ENCODE assay signal across 21 cellular contexts in the genomic region with DNA sequence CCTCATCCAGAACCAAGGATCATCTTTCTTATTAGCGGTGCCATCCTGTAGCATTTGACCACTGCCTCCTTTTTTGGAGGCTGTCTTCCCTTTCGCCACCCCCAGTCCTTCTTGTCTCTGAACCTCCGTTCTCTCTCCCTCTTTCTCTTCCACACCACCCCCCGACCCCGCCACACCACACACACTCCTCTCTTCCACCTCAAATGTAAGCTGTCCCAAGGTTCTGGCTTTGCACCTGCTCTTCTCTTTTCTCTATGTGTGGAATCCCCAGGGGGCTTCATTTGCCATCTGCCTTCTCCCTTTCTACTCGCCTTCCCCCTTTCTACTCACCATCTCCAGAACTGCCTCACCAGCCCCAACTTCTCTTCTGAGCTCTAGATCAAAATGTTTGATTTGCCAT.
"Had no signal": no experiment of that assay in that cellular context is flagged by ENCODE, and none has a peak within 500 bp of the region (broad histone marks: within the 10 kb centered on the region; RNA-seq: fewer than 3 reads in every experiment).

No MANE protein-coding gene starts in this region.

- H3K4me3 ChIP-seq: heart right ventricle, left lung, lower lobe of right lung, mucosa of descending colon, right lobe of liver, testis had no signal

- H3K36me3 ChIP-seq: heart right ventricle, left lung, lower lobe of right lung, right lobe of liver had no signal

- H3K27ac ChIP-seq: left lung, lower lobe of right lung, right lobe of liver, testis had no signal

- H3K4me3 Mint-ChIP-seq: activated CD4-positive, alpha-beta T cell treated with anti-CD3 and anti-CD28 coated beads for 36 hours; activated CD8-positive, alpha-beta memory T cell treated with anti-CD3 and anti-CD28 coated beads, Interleukin-2, amount 10 ng/mL, durations not matched to agents 7 days and 5 days; activated CD8-positive, alpha-beta T cell treated with anti-CD3 and anti-CD28 coated beads, Interleukin-2, amount 10 ng/mL, durations not matched to agents 7 days and 5 days; activated naive CD4-positive, alpha-beta T cell treated with anti-CD3 and anti-CD28 coated beads, Interleukin-2, amount 50 U/mL, for 24 hours; activated naive CD8-positive, alpha-beta T cell treated with anti-CD3 and anti-CD28 coated beads, Interleukin-2, amount 50 U/mL, for 24 hours; effector memory CD8-positive, alpha-beta T cell; natural killer cell treated with Interleukin-12 subunit alpha and Interleukin-12 subunit beta and Interleukin-15 and Interleukin-18, amount 100 ng/mL, for 72 hours had no signal

- H3K9me3 ChIP-seq: heart right ventricle, left lung, lower lobe of right lung, mucosa of descending colon, right lobe of liver, testis had no signal

- H3K4me1 Mint-ChIP-seq: activated CD4-positive, alpha-beta T cell treated with anti-CD3 and anti-CD28 coated beads for 36 hours; activated CD8-positive, alpha-beta memory T cell treated with anti-CD3 and anti-CD28 coated beads, Interleukin-2, amount 10 ng/mL, durations not matched to agents 7 days and 5 days; activated naive CD4-positive, alpha-beta T cell treated with anti-CD3 and anti-CD28 coated beads, Interleukin-2, amount 50 U/mL, for 24 hours; activated naive CD8-positive, alpha-beta T cell treated with anti-CD3 and anti-CD28 coated beads, Interleukin-2, amount 50 U/mL, for 24 hours had no signal

- H3K27ac Mint-ChIP-seq: activated CD4-positive, alpha-beta T cell treated with anti-CD3 and anti-CD28 coated beads for 36 hours; activated CD8-positive, alpha-beta memory T cell treated with anti-CD3 and anti-CD28 coated beads, Interleukin-2, amount 10 ng/mL, durations not matched to agents 7 days and 5 days; activated CD8-positive, alpha-beta T cell treated with anti-CD3 and anti-CD28 coated beads, Interleukin-2, amount 10 ng/mL, durations not matched to agents 7 days and 5 days; activated naive CD4-positive, alpha-beta T cell treated with anti-CD3 and anti-CD28 coated beads, Interleukin-2, amount 50 U/mL, for 24 hours; activated naive CD8-positive, alpha-beta T cell treated with anti-CD3 and anti-CD28 coated beads, Interleukin-2, amount 50 U/mL, for 24 hours; activated T-helper 2 cell treated with anti-CD3 and anti-CD28 coated beads, Interferon-gamma antibody, Interleukin-2, Interleukin-4, amounts not matched to agents 10 μg/mL and 5 μg/mL and 100 μg/mL, durations not matched to agents 14 hours and 24 hours and 36 hours; effector memory CD8-positive, alpha-beta T cell had no signal

- DNase-seq: activated CD4-positive, alpha-beta T cell treated with anti-CD3 and anti-CD28 coated beads for 36 hours; activated CD4-positive, CD25-positive, alpha-beta regulatory T cell; activated CD8-positive, alpha-beta memory T cell treated with anti-CD3 and anti-CD28 coated beads, Interleukin-2, amount 10 ng/mL, durations not matched to agents 7 days and 5 days; activated CD8-positive, alpha-beta T cell treated with anti-CD3 and anti-CD28 coated beads, Interleukin-2, amount 10 ng/mL, durations not matched to agents 7 days and 5 days; activated naive CD8-positive, alpha-beta T cell treated with anti-CD3 and anti-CD28 coated beads, Interleukin-2, amount 50 U/mL, for 24 hours; activated T-cell treated with anti-CD3 and anti-CD28 coated beads, Interleukin-2, amount 50 U/mL, for 48 hours; effector memory CD8-positive, alpha-beta T cell; erythroblast; left lung; lower lobe of right lung; mesendoderm; right lobe of liver; stimulated activated CD4-positive, alpha-beta T cell treated with anti-CD3 and anti-CD28 coated beads, Interleukin-2, amount 100 ng/mL, for 48 hours; stimulated activated naive CD4-positive, alpha-beta T cell treated with Interleukin-2 at 50 U/mL for 16 hours; testis; trophoblast cell had no signal

- ATAC-seq: activated CD4-positive, alpha-beta T cell treated with anti-CD3 and anti-CD28 coated beads for 36 hours; activated CD8-positive, alpha-beta memory T cell treated with anti-CD3 and anti-CD28 coated beads, Interleukin-2, amount 10 ng/mL, durations not matched to agents 7 days and 5 days; activated CD8-positive, alpha-beta T cell treated with anti-CD3 and anti-CD28 coated beads, Interleukin-2, amount 10 ng/mL, durations not matched to agents 7 days and 5 days; activated naive CD8-positive, alpha-beta T cell treated with anti-CD3 and anti-CD28 coated beads, Interleukin-2, amount 50 U/mL, for 24 hours; effector memory CD8-positive, alpha-beta T cell; natural killer cell treated with Interleukin-12 subunit alpha and Interleukin-12 subunit beta and Interleukin-15 and Interleukin-18, amount 100 ng/mL, for 72 hours had no signal

- H3K36me3 Mint-ChIP-seq: activated CD8-positive, alpha-beta memory T cell treated with anti-CD3 and anti-CD28 coated beads, Interleukin-2, amount 10 ng/mL, durations not matched to agents 7 days and 5 days; activated naive CD4-positive, alpha-beta T cell treated with anti-CD3 and anti-CD28 coated beads, Interleukin-2, amount 50 U/mL, for 24 hours; natural killer cell treated with Interleukin-12 subunit alpha and Interleukin-12 subunit beta and Interleukin-15 and Interleukin-18, amount 100 ng/mL, for 72 hours had no signal

- H3K4me1 ChIP-seq: left lung, lower lobe of right lung, right lobe of liver, testis had no signal

- H3K9me3 Mint-ChIP-seq: activated naive CD4-positive, alpha-beta T cell treated with anti-CD3 and anti-CD28 coated beads, Interleukin-2, amount 50 U/mL, for 24 hours; activated naive CD8-positive, alpha-beta T cell treated with anti-CD3 and anti-CD28 coated beads, Interleukin-2, amount 50 U/mL, for 24 hours; activated T-helper 2 cell treated with anti-CD3 and anti-CD28 coated beads, Interferon-gamma antibody, Interleukin-2, Interleukin-4, amounts not matched to agents 10 μg/mL and 5 μg/mL and 100 μg/mL, durations not matched to agents 14 hours and 24 hours and 36 hours; effector memory CD8-positive, alpha-beta T cell; natural killer cell treated with Interleukin-12 subunit alpha and Interleukin-12 subunit beta and Interleukin-15 and Interleukin-18, amount 100 ng/mL, for 72 hours had no signal

- H3K27me3 ChIP-seq: heart right ventricle, left lung, right lobe of liver, testis had no signal
